Comparison of ENCODE assay signal across 38 cellular contexts in genomic region chr16:76241735-76242134, GRCh38. TPM values are rescaled to one million over a fixed set of nuclear protein-coding genes. Genes with fewer than 3 reads are reported as not detected.
"Had no signal": no experiment of that assay in that cellular context is flagged by ENCODE, and none has a peak within 500 bp of the region (broad histone marks: within the 10 kb centered on the region; RNA-seq: fewer than 3 reads in every experiment).

No MANE protein-coding gene starts in this region.

- H3K9me3 ChIP-seq: adrenal gland, body of pancreas, breast epithelium had no signal

- DNase-seq: activated B cell treated with CpG ODN at 0.5 μM for 24 hours; activated CD4-positive, alpha-beta memory T cell treated with anti-CD3 and anti-CD28 coated beads for 36 hours; activated CD4-positive, alpha-beta T cell treated with anti-CD3 and anti-CD28 coated beads for 4 hours; activated CD4-positive, alpha-beta T cell treated with anti-CD3 and anti-CD28 coated beads, Interleukin-2, amount 10 ng/mL, durations not matched to agents 24 days and 14 days; activated CD4-positive, alpha-beta T cell treated with anti-CD3 and anti-CD28 coated beads, Interleukin-2, amount 50 U/mL, for 1 hour; activated CD4-positive, alpha-beta T cell treated with anti-CD3 and anti-CD28 coated beads, Interleukin-2, amount 50 U/mL, for 4 hours; activated CD4-positive, CD25-positive, alpha-beta regulatory T cell treated with anti-CD3 and anti-CD28 coated beads, Interleukin-2, amount 50 U/mL, for 72 hours; activated CD8-positive, alpha-beta memory T cell treated with anti-CD3 and anti-CD28 coated beads, Interleukin-2, amount 50 U/mL, for 4 hours; activated CD8-positive, alpha-beta T cell treated with anti-CD3 and anti-CD28 coated beads for 36 hours; activated effector memory CD4-positive, alpha-beta T cell treated with anti-CD3 and anti-CD28 coated beads, Interleukin-2, amount 50 U/mL, for 16 hours; activated gamma-delta T cell treated with Interleukin-2 at 50 U/mL for 16 hours; activated naive CD4-positive, alpha-beta T cell; activated naive CD4-positive, alpha-beta T cell treated with anti-CD3 and anti-CD28 coated beads for 36 hours; activated naive CD4-positive, alpha-beta T cell treated with anti-CD3 and anti-CD28 coated beads, Interleukin-2, amount 50 U/mL, for 16 hours; activated naive CD8-positive, alpha-beta T cell treated with anti-CD3 and anti-CD28 coated beads for 36 hours; activated T-cell treated with anti-CD3 and anti-CD28 coated beads for 4 hours; activated T-cell treated with anti-CD3 and anti-CD28 coated beads, Interleukin-2, amount 50 U/mL, for 1 hour; activated T-cell treated with anti-CD3 and anti-CD28 coated beads, Interleukin-2, amount 50 U/mL, for 4 hours; activated T-cell treated with anti-CD3 and anti-CD28 coated beads, Interleukin-2, amount 50 U/mL, for 72 hours; adrenal gland; amniotic stem cell; aorta; body of pancreas; brain microvascular endothelial cell; central memory CD4-positive, alpha-beta T cell; T-helper 1 cell; T-helper 2 cell; T-helper 9 cell had no signal

- H3K27me3 ChIP-seq: adrenal gland, body of pancreas, brain microvascular endothelial cell, breast epithelium had no signal

- H3K27ac ChIP-seq: adrenal gland, body of pancreas, brain microvascular endothelial cell, breast epithelium, VCaP had no signal

- H3K27ac Mint-ChIP-seq: activated B cell treated with CpG ODN at 0.5 μM for 24 hours; activated CD4-positive, alpha-beta memory T cell treated with anti-CD3 and anti-CD28 coated beads for 36 hours; activated CD4-positive, alpha-beta T cell treated with anti-CD3 and anti-CD28 coated beads, Interleukin-2, amount 10 ng/mL, durations not matched to agents 24 days and 14 days; activated CD8-positive, alpha-beta T cell treated with anti-CD3 and anti-CD28 coated beads for 36 hours; activated naive CD4-positive, alpha-beta T cell treated with anti-CD3 and anti-CD28 coated beads for 36 hours; activated naive CD4-positive, alpha-beta T cell treated with anti-CD3 and anti-CD28 coated beads, Interleukin-2, amount 50 U/mL, for 72 hours; activated naive CD8-positive, alpha-beta T cell treated with anti-CD3 and anti-CD28 coated beads for 36 hours; activated T-cell treated with anti-CD3 and anti-CD28 coated beads, Interleukin-2, amount 50 U/mL, for 72 hours; activated T-helper 1 cell treated with anti-CD3 and anti-CD28 coated beads, Interleukin-12 subunit alpha, Interleukin-12 subunit beta, Interleukin-2, Interleukin-4 antibody, amounts not matched to agents 30 ng/mL and 10 ng/mL and 1 ng/mL, durations not matched to agents 14 hours and 24 hours and 36 hours; activated T-helper 17 cell treated with anti-CD3 and anti-CD28 coated beads, Interleukin-2, amount 50 U/mL, for 72 hours; T-helper 1 cell treated with Interleukin-12 subunit alpha and Interleukin-12 subunit beta and Interleukin-4 antibody, amounts not matched to agents 30 μg/mL and 1 μg/mL, for 36 hours; T-helper 2 cell treated with Interferon-gamma antibody and Interleukin-4, amounts not matched to agents 5 μg/mL and 100 μg/mL, for 36 hours had no signal

- ATAC-seq: activated CD8-positive, alpha-beta T cell treated with anti-CD3 and anti-CD28 coated beads for 36 hours; activated naive CD4-positive, alpha-beta T cell treated with anti-CD3 and anti-CD28 coated beads, Interleukin-2, amount 50 U/mL, for 72 hours; activated T-cell treated with anti-CD3 and anti-CD28 coated beads, Interleukin-2, amount 50 U/mL, for 4 hours; activated T-cell treated with anti-CD3 and anti-CD28 coated beads, Interleukin-2, amount 50 U/mL, for 72 hours; activated T-helper 17 cell treated with anti-CD3 and anti-CD28 coated beads, Interleukin-2, amount 50 U/mL, for 72 hours; body of pancreas had no signal

- H3K27me3 Mint-ChIP-seq: activated B cell treated with CpG ODN at 0.5 μM for 24 hours; activated CD4-positive, alpha-beta memory T cell treated with anti-CD3 and anti-CD28 coated beads for 36 hours; activated CD4-positive, alpha-beta T cell treated with anti-CD3 and anti-CD28 coated beads, Interleukin-2, amount 10 ng/mL, durations not matched to agents 24 days and 14 days; activated CD8-positive, alpha-beta T cell treated with anti-CD3 and anti-CD28 coated beads for 36 hours; activated naive CD8-positive, alpha-beta T cell treated with anti-CD3 and anti-CD28 coated beads for 36 hours; activated T-helper 17 cell treated with anti-CD3 and anti-CD28 coated beads, Interleukin-2, amount 50 U/mL, for 72 hours had no signal

- H3K4me1 Mint-ChIP-seq: activated B cell treated with CpG ODN at 0.5 μM for 24 hours; activated CD4-positive, alpha-beta T cell treated with anti-CD3 and anti-CD28 coated beads, Interleukin-2, amount 10 ng/mL, durations not matched to agents 24 days and 14 days; activated naive CD8-positive, alpha-beta T cell treated with anti-CD3 and anti-CD28 coated beads for 36 hours; activated T-helper 17 cell treated with anti-CD3 and anti-CD28 coated beads, Interleukin-2, amount 50 U/mL, for 72 hours had no signal

- H3K36me3 Mint-ChIP-seq: activated CD4-positive, alpha-beta memory T cell treated with anti-CD3 and anti-CD28 coated beads for 36 hours; activated naive CD4-positive, alpha-beta T cell treated with anti-CD3 and anti-CD28 coated beads, Interleukin-2, amount 50 U/mL, for 72 hours; activated naive CD8-positive, alpha-beta T cell treated with anti-CD3 and anti-CD28 coated beads for 36 hours had no signal

- H3K9me3 Mint-ChIP-seq: activated B cell treated with CpG ODN at 0.5 μM for 24 hours; activated CD4-positive, alpha-beta T cell treated with anti-CD3 and anti-CD28 coated beads, Interleukin-2, amount 10 ng/mL, durations not matched to agents 24 days and 14 days; activated naive CD8-positive, alpha-beta T cell treated with anti-CD3 and anti-CD28 coated beads for 36 hours; activated T-helper 1 cell treated with anti-CD3 and anti-CD28 coated beads, Interleukin-12 subunit alpha, Interleukin-12 subunit beta, Interleukin-2, Interleukin-4 antibody, amounts not matched to agents 30 ng/mL and 10 ng/mL and 1 ng/mL, durations not matched to agents 14 hours and 24 hours and 36 hours; activated T-helper 17 cell treated with anti-CD3 and anti-CD28 coated beads, Interleukin-2, amount 50 U/mL, for 72 hours had no signal

- H3K36me3 ChIP-seq: adrenal gland, brain microvascular endothelial cell, breast epithelium had no signal

- H3K4me3 Mint-ChIP-seq: activated B cell treated with CpG ODN at 0.5 μM for 24 hours; activated CD4-positive, alpha-beta memory T cell treated with anti-CD3 and anti-CD28 coated beads for 36 hours; activated CD4-positive, alpha-beta T cell treated with anti-CD3 and anti-CD28 coated beads, Interleukin-2, amount 10 ng/mL, durations not matched to agents 24 days and 14 days; activated CD8-positive, alpha-beta T cell treated with anti-CD3 and anti-CD28 coated beads for 36 hours; activated naive CD4-positive, alpha-beta T cell treated with anti-CD3 and anti-CD28 coated beads for 36 hours; activated naive CD8-positive, alpha-beta T cell treated with anti-CD3 and anti-CD28 coated beads for 36 hours; activated T-cell treated with anti-CD3 and anti-CD28 coated beads, Interleukin-2, amount 50 U/mL, for 4 hours; activated T-cell treated with anti-CD3 and anti-CD28 coated beads, Interleukin-2, amount 50 U/mL, for 72 hours; activated T-helper 1 cell treated with anti-CD3 and anti-CD28 coated beads, Interleukin-12 subunit alpha, Interleukin-12 subunit beta, Interleukin-2, Interleukin-4 antibody, amounts not matched to agents 30 ng/mL and 10 ng/mL and 1 ng/mL, durations not matched to agents 14 hours and 24 hours and 36 hours; activated T-helper 17 cell treated with anti-CD3 and anti-CD28 coated beads, Interleukin-2, amount 50 U/mL, for 72 hours; T-helper 1 cell treated with Interleukin-12 subunit alpha and Interleukin-12 subunit beta and Interleukin-4 antibody, amounts not matched to agents 30 μg/mL and 1 μg/mL, for 36 hours; T-helper 2 cell treated with Interferon-gamma antibody and Interleukin-4, amounts not matched to agents 5 μg/mL and 100 μg/mL, for 36 hours had no signal

- H3K4me1 ChIP-seq: adrenal gland, body of pancreas, breast epithelium had no signal

- H3K4me3 ChIP-seq: adrenal gland, body of pancreas, breast epithelium had no signal

RNA-seq across cellular contexts. Expression of gene CNTNAP4, which starts 35.5 kb away (rescaled TPM):
- total RNA-seq: activated B cell treated with CpG ODN at 0.5 μM for 24 hours; activated CD4-positive, alpha-beta memory T cell treated with anti-CD3 and anti-CD28 coated beads for 36 hours; activated CD4-positive, alpha-beta T cell treated with anti-CD3 and anti-CD28 coated beads, Interleukin-2, amount 10 ng/mL, durations not matched to agents 24 days and 14 days; activated CD8-positive, alpha-beta memory T cell treated with anti-CD3 and anti-CD28 coated beads for 36 hours; activated CD8-positive, alpha-beta T cell treated with anti-CD3 and anti-CD28 coated beads for 36 hours; activated naive CD4-positive, alpha-beta T cell treated with anti-CD3 and anti-CD28 coated beads for 36 hours; activated naive CD4-positive, alpha-beta T cell treated with anti-CD3 and anti-CD28 coated beads, Interleukin-2, amount 50 U/mL, for 72 hours; activated naive CD8-positive, alpha-beta T cell treated with anti-CD3 and anti-CD28 coated beads for 36 hours; activated T-cell treated with anti-CD3 and anti-CD28 coated beads, Interleukin-2, amount 50 U/mL, for 4 hours; activated T-cell treated with anti-CD3 and anti-CD28 coated beads, Interleukin-2, amount 50 U/mL, for 72 hours; activated T-helper 1 cell treated with anti-CD3 and anti-CD28 coated beads, Interleukin-12 subunit alpha, Interleukin-12 subunit beta, Interleukin-2, Interleukin-4 antibody, amounts not matched to agents 30 ng/mL and 10 ng/mL and 1 ng/mL, durations not matched to agents 14 hours and 24 hours and 36 hours; activated T-helper 17 cell treated with anti-CD3 and anti-CD28 coated beads, Interleukin-2, amount 50 U/mL, for 72 hours; aorta; astrocyte; body of pancreas; breast epithelium; cardiac septum had no signal
